ENCODE assay signal across 14 cellular contexts in the genomic region with DNA sequence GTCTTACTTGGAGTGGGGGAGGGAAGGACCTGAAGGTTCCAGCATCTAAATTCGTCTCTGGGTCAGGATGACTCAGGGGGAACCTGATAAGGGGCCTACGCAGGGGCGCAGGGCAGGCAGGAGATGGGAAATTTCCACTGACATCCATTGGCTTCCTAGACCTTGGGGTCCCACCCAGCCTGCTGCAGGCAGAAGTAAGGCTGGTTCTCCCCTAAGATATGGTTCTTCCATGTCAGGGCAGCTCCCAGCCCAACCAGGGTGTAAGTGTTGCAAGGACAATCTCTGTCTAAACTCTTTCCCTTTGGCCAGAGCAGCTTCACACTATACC. TPM values are rescaled to one million over a fixed set of nuclear protein-coding genes. Genes with fewer than 3 reads are reported as not detected.
DNase-seq lines count a peak whose midpoint lies in the region; ATAC-seq and FAIRE-seq lines count a peak whose summit lies in the region.
"Had no signal": no experiment of that assay in that cellular context is flagged by ENCODE, and none has a peak within 500 bp of the region (broad histone marks: within the 10 kb centered on the region; RNA-seq: fewer than 3 reads in every experiment).

No MANE protein-coding gene starts in this region.

- peak overlapping the region; percentile 29 for H3K27ac ChIP-seq in CD8-positive, alpha-beta memory T cell (ENCODE audit: low read depth, low read length)
- H3K27ac ChIP-seq in angular gyrus (ENCODE audit: low read depth, low read length): peak overlapping the region; percentile 99
- H3K27ac ChIP-seq in layer of hippocampus (ENCODE audit: low read depth, low read length): peak overlapping the region; percentile 99
- peak overlapping the region; percentile 98 for H3K27ac ChIP-seq in skeletal muscle tissue (ENCODE audit: low read depth, low read length)

- POLR2A ChIA-PET in CD8-positive, alpha-beta memory T cell (lab: Charles Lee): no interaction called here

- peaks cover 20 to 24% (median 23%) of the 10 kb centered on the region in 3 donors for H3K4me1 Mint-ChIP-seq in CD8-positive, alpha-beta memory T cell

- no peaks in the 10 kb centered on the region for H3K36me3 ChIP-seq in CD8-positive, alpha-beta memory T cell (ENCODE audit: insufficient read depth, low read length)
- H3K36me3 ChIP-seq in skeletal muscle tissue (ENCODE audit: control insufficient read depth in 3 of 3, insufficient read depth in 3 of 3, low read length in 3 of 3): peaks cover 6 to 14% (median 10%) of the 10 kb centered on the region in 3 donors

- H3K9ac ChIP-seq in skeletal muscle tissue (ENCODE audit: low read depth in 1 of 3, low read length in 3 of 3): peak overlapping the region; percentile 40 to 76 (median 66)

- no peaks in the 10 kb centered on the region for H3K9me3 Mint-ChIP-seq in CD8-positive, alpha-beta memory T cell

- H3K36me3 Mint-ChIP-seq in CD8-positive, alpha-beta memory T cell: peaks cover 0 to 5% (median 0%) of the 10 kb centered on the region in 3 donors

- H3K4me3 Mint-ChIP-seq in CD8-positive, alpha-beta memory T cell: peak overlapping the region; percentile 8 to 89 (median 53)

- FAIRE-seq in GM19239 (lab: Jason Lieb, UNC): no peak
- FAIRE-seq: kidney had no signal

- no peaks in the 10 kb centered on the region for H3K27me3 ChIP-seq in CD8-positive, alpha-beta memory T cell (ENCODE audit: insufficient read depth, low read length, poor library complexity, severe bottlenecking)
- no peaks in the 10 kb centered on the region for H3K27me3 ChIP-seq in layer of hippocampus (ENCODE audit: control insufficient read depth, insufficient read depth, low read length)
- H3K27me3 ChIP-seq in skeletal muscle tissue (ENCODE audit: control insufficient read depth in 3 of 3, insufficient read depth in 3 of 3, low read length in 3 of 3): no peaks in the 10 kb centered on the region

- no peak for DNase-seq in CD8-positive, alpha-beta memory T cell
- no peak for DNase-seq in SW 1271 (lab: John Stamatoyannopoulos, UW)
- no peak for DNase-seq in NCI-H345 (lab: John Stamatoyannopoulos, UW)
- no peak for DNase-seq in left lobe of liver (ENCODE audit: low spot score)
- no peak for DNase-seq in GM19239 (ENCODE audit: insufficient read length, low spot score)
- DNase-seq: activated CD4-positive, CD25-positive, alpha-beta regulatory T cell; GF-D8; kidney; NCI-H526; SHP77 had no signal

- peak overlapping the region in 5 of 8 donors; percentile 7 to 51 (median 34) for H3K27ac Mint-ChIP-seq in CD8-positive, alpha-beta memory T cell

- no peak for ATAC-seq in left lobe of liver

- H3K4me3 ChIP-seq in CD8-positive, alpha-beta memory T cell (ENCODE audit: low read length): no peak overlapping the region
- no peak overlapping the region for H3K4me3 ChIP-seq in skeletal muscle tissue (ENCODE audit: low read length in 3 of 3)

- CTCF ChIA-PET in CD8-positive, alpha-beta memory T cell (lab: Charles Lee): interaction anchor here (1.4 to 1.6 kb wide), 4 partner anchors 12 to 78 kb away, joined by 3 to 5 read pairs (median 4); no protein-coding TSS in a partner anchor

- peaks cover 0 to 8% of the 10 kb centered on the region in 2 donors for H3K27me3 Mint-ChIP-seq in CD8-positive, alpha-beta memory T cell

- no peaks in the 10 kb centered on the region for H3K9me3 ChIP-seq in CD8-positive, alpha-beta memory T cell (ENCODE audit: low read length)
- no peaks in the 10 kb centered on the region for H3K9me3 ChIP-seq in skeletal muscle tissue (ENCODE audit: control insufficient read depth in 3 of 3, low read length in 3 of 3)

- H3K4me1 ChIP-seq in CD8-positive, alpha-beta memory T cell (ENCODE audit: insufficient read depth, low read length): peaks cover 13% of the 10 kb centered on the region
- H3K4me1 ChIP-seq in skeletal muscle tissue (ENCODE audit: control insufficient read depth in 3 of 3, insufficient read depth in 3 of 3, low read length in 3 of 3): peaks cover 39 to 53% (median 46%) of the 10 kb centered on the region in 3 donors

RNA-seq across cellular contexts. Expression of a gene that starts 2.1 kb away (rescaled TPM):
- total RNA-seq in CD8-positive, alpha-beta memory T cell: 1 to 10 TPM; 4.8 to 5.0 TPM
- polyA plus RNA-seq in CD8-positive, alpha-beta memory T cell: 19.9 TPM
- total RNA-seq in skeletal muscle tissue: 162 TPM
- total RNA-seq in left lobe of liver: 165 TPM

RNA-seq across cellular contexts. Expression of a gene that starts 3.1 kb away (rescaled TPM):
- not detected for total RNA-seq in CD8-positive, alpha-beta memory T cell
- not detected for polyA plus RNA-seq in CD8-positive, alpha-beta memory T cell
- total RNA-seq in skeletal muscle tissue (not detected), left lobe of liver (4.6 TPM)
- total RNA-seq: kidney had no signal

RNA-seq across cellular contexts. Expression of a gene that starts 7.7 kb away (rescaled TPM):
- total RNA-seq in CD8-positive, alpha-beta memory T cell: not detected
- polyA plus RNA-seq in CD8-positive, alpha-beta memory T cell: not detected
- total RNA-seq in skeletal muscle tissue (not detected), left lobe of liver (0.10 TPM)
- total RNA-seq: kidney, ureter had no signal

RNA-seq across cellular contexts. Expression of a gene that starts 15.2 kb away (rescaled TPM):
- total RNA-seq in CD8-positive, alpha-beta memory T cell: not detected
- not detected for polyA plus RNA-seq in CD8-positive, alpha-beta memory T cell
- not detected for total RNA-seq in skeletal muscle tissue
- total RNA-seq in left lobe of liver: 0.13 TPM
- total RNA-seq: kidney had no signal

RNA-seq across cellular contexts. Expression of a gene that starts 27.9 kb away (rescaled TPM):
- total RNA-seq in CD8-positive, alpha-beta memory T cell: under 1 TPM in 1 of 2 experiments, not detected in 1; 0.16 TPM
- polyA plus RNA-seq in CD8-positive, alpha-beta memory T cell: not detected
- total RNA-seq in skeletal muscle tissue: not detected
- total RNA-seq in left lobe of liver: not detected
- total RNA-seq: kidney had no signal

Comparison
In these comparisons a context has a peak if more than half of its experiments do, and no peak if none do; other contexts are left out.
1. H3K27ac ChIP-seq: peak in every context shown above with its lines; median percentile 99 in angular gyrus; 99 in layer of hippocampus; 98 in skeletal muscle tissue; 29 in CD8-positive, alpha-beta memory T cell.
2. RNA of a gene that starts 2.1 kb away (total RNA-seq): 165 TPM in left lobe of liver (single experiment) and 162 TPM in skeletal muscle tissue (single experiment); 4.8 to 5.0 TPM in CD8-positive, alpha-beta memory T cell; every median in the first group is over 10 times any median in the second.